ENCODE assay signal across 8 cellular contexts in genomic region chr6:148464319-148465010, GRCh38.
A peak's percentile ranks its signal among the peaks of the same experiment; 100 is the strongest.
DNase-seq lines count a peak whose midpoint lies in the region; ATAC-seq and TF ChIP-seq lines count a peak whose summit lies in the region.

No MANE protein-coding gene starts in this region.

- H3K36me3 Mint-ChIP-seq in CD14-positive monocyte (no peaks in the 10 kb centered on the region), naive B cell (peaks cover 0 to 4% of the 10 kb centered on the region in 2 donors)

- intact Hi-C loops in CD14-positive monocyte (cut with micrococcal nuclease) = loop anchor here (1.0 to 10.0 kb wide), 3 partner anchors 287 to 320 kb away; no protein-coding TSS in a partner anchor

- peak overlapping the region in 1 of 7 donors; percentile 51 for H3K27ac Mint-ChIP-seq in CD14-positive monocyte
- H3K27ac Mint-ChIP-seq in naive B cell = no peak overlapping the region

- H3K9me3 Mint-ChIP-seq in CD14-positive monocyte = no peaks in the 10 kb centered on the region
- H3K9me3 Mint-ChIP-seq in naive B cell = no peaks in the 10 kb centered on the region

- peaks cover 3 to 11% (median 5%) of the 10 kb centered on the region in 3 donors for H3K27me3 Mint-ChIP-seq in CD14-positive monocyte (ENCODE audit: low read depth in 3 of 3)
- H3K27me3 Mint-ChIP-seq in naive B cell = peaks cover 17 to 49% (median 20%) of the 10 kb centered on the region in 3 donors

- H3K4me1 Mint-ChIP-seq in CD14-positive monocyte (peaks cover 24% of the 10 kb centered on the region), naive B cell (peaks cover 5 to 7% (median 6%) of the 10 kb centered on the region in 3 donors)

- DNase-seq in CD14-positive monocyte (ENCODE audit: low spot score) (no peak), NCI-H748 (lab: John Stamatoyannopoulos, UW; ENCODE audit: unreplicated experiment) (peak; percentile 65), erythroblast (lab: John Stamatoyannopoulos, UW) (peak; percentile 34 to 54), naive B cell (peak; percentile 12), stromal cell of bone marrow (ENCODE audit: low read depth) (peak; percentile 61)
- DNase-seq in activated CD8-positive, alpha-beta memory T cell treated with anti-CD3 and anti-CD28 coated beads for 24 hours = peak; percentile 81

- H3K4me3 Mint-ChIP-seq in CD14-positive monocyte (no peak overlapping the region), naive B cell (no peak overlapping the region)

- ATAC-seq in GM19025 (IDR thresholded peaks at IDR 0.05; ENCODE audit: low read depth, unreplicated experiment) (peak; percentile 51), HG03442 (IDR thresholded peaks at IDR 0.05; ENCODE audit: unreplicated experiment) (peak; percentile 90), naive B cell (ENCODE audit: low read depth in 2 of 2) (peak; percentile 38 to 60)

- no peak for TF ChIP-seq POLR2A in erythroblast (IDR thresholded peaks at IDR 0.05; ENCODE audit: low read length)

- peak; percentile 94 for TF ChIP-seq CTCF in CD14-positive monocyte (IDR thresholded peaks at IDR 0.05)
